8 cellular contexts compared by ENCODE assay signal in genomic region chr6:158816329-158816728, GRCh38.
A peak's percentile ranks its signal among the peaks of the same experiment; 100 is the strongest.
DNase-seq lines count a peak whose midpoint lies in the region; ATAC-seq and TF ChIP-seq lines count a peak whose summit lies in the region.

No MANE protein-coding gene starts in this region.

- TF ChIP-seq CTCF in Loucy (conservative IDR thresholded peaks at IDR 0.05; ENCODE audit: low read length), result no peak

- no peaks in the 10 kb centered on the region for H3F3A ChIP-seq in Loucy (ENCODE audit: low read depth)

- peaks cover 60% of the 10 kb centered on the region for H3K4me1 ChIP-seq in Loucy (ENCODE audit: insufficient read depth, low read length, poor library complexity, severe bottlenecking)
- peaks cover 20% of the 10 kb centered on the region for H3K4me1 ChIP-seq in neuron (ENCODE audit: insufficient read depth, low read length)

- H3K9me2 ChIP-seq in Loucy (replicated peaks; ENCODE audit: low read depth, low read length), result no peaks in the 10 kb centered on the region

- intact Hi-C loops in dendritic cell treated with granulocyte-macrophage colony-stimulating factor and Interleukin-4, amounts not matched to agents 40 ng/mL and 50 ng/mL, for 4 days (cut with micrococcal nuclease), result loop anchor here (5.0 kb wide), 1 partner anchor 36 kb away; no protein-coding TSS in a partner anchor

- ATAC-seq in GM19035 (IDR thresholded peaks at IDR 0.05; ENCODE audit: unreplicated experiment) (peak; percentile 17), GM21423 (IDR thresholded peaks at IDR 0.05; ENCODE audit: unreplicated experiment) (no peak)

- no peaks in the 10 kb centered on the region for H3K9me3 ChIP-seq in Loucy (ENCODE audit: insufficient read depth, low read depth, low read length)
- H3K9me3 ChIP-seq in neuron (ENCODE audit: low read length), result no peaks in the 10 kb centered on the region

- no peaks in the 10 kb centered on the region for H3K9me3 Mint-ChIP-seq in dendritic cell treated with granulocyte-macrophage colony-stimulating factor and Interleukin-4, amounts not matched to agents 40 ng/mL and 50 ng/mL, for 4 days

- DNase-seq in central memory CD4-positive, alpha-beta T cell, result no peak
- DNase-seq in AG20443 (ENCODE audit: low spot score) (no peak), DMS 273 (lab: John Stamatoyannopoulos, UW; ENCODE audit: unreplicated experiment) (no peak)

- H3K4me3 ChIP-seq in Loucy (ENCODE audit: low read length, poor library complexity, severe bottlenecking) (peak overlapping the region; percentile 78), neuron (ENCODE audit: low read length) (peak overlapping the region; percentile 12)

- H3K4me3 Mint-ChIP-seq in dendritic cell treated with granulocyte-macrophage colony-stimulating factor and Interleukin-4, amounts not matched to agents 40 ng/mL and 50 ng/mL, for 4 days, result peak overlapping the region; percentile 96

- H3K27me3 Mint-ChIP-seq in dendritic cell treated with granulocyte-macrophage colony-stimulating factor and Interleukin-4, amounts not matched to agents 40 ng/mL and 50 ng/mL, for 4 days, result no peaks in the 10 kb centered on the region

- H3K9ac ChIP-seq in Loucy (ENCODE audit: low read depth, low read length, poor library complexity, severe bottlenecking), result no peak overlapping the region

- no peak overlapping the region for H2AFZ ChIP-seq in Loucy (ENCODE audit: low read length)
- H2AFZ ChIP-seq in neuron (ENCODE audit: low read depth, low read length), result no peak overlapping the region

- H3K36me3 Mint-ChIP-seq in dendritic cell treated with granulocyte-macrophage colony-stimulating factor and Interleukin-4, amounts not matched to agents 40 ng/mL and 50 ng/mL, for 4 days (ENCODE audit: low read depth), result peaks cover 54% of the 10 kb centered on the region

- H3K36me3 ChIP-seq in Loucy (ENCODE audit: insufficient read depth, low read length) (no peaks in the 10 kb centered on the region), neuron (ENCODE audit: insufficient read depth, low read length) (peaks cover 2% of the 10 kb centered on the region)

- no peaks in the 10 kb centered on the region for H3K27me3 ChIP-seq in Loucy (ENCODE audit: insufficient read depth, low read length, poor library complexity, severe bottlenecking)
- H3K27me3 ChIP-seq in neuron (ENCODE audit: insufficient read depth, low read length), result no peaks in the 10 kb centered on the region

- H3K79me2 ChIP-seq in Loucy (ENCODE audit: insufficient read depth, low read length), result peaks cover 67% of the 10 kb centered on the region

- H3K27ac Mint-ChIP-seq in dendritic cell treated with granulocyte-macrophage colony-stimulating factor and Interleukin-4, amounts not matched to agents 40 ng/mL and 50 ng/mL, for 4 days, result peak overlapping the region; percentile 90

- peaks cover 58% of the 10 kb centered on the region for H4K20me1 ChIP-seq in Loucy (ENCODE audit: insufficient read depth, low read length, poor library complexity, severe bottlenecking)

- H3K4me1 Mint-ChIP-seq in dendritic cell treated with granulocyte-macrophage colony-stimulating factor and Interleukin-4, amounts not matched to agents 40 ng/mL and 50 ng/mL, for 4 days (ENCODE audit: low read depth), result peaks cover 59% of the 10 kb centered on the region

- H3K4me2 ChIP-seq in Loucy (ENCODE audit: low read depth, low read length, poor library complexity, severe bottlenecking), result peak overlapping the region; percentile 93
